17 cellular contexts compared by ENCODE assay signal in the genomic region with DNA sequence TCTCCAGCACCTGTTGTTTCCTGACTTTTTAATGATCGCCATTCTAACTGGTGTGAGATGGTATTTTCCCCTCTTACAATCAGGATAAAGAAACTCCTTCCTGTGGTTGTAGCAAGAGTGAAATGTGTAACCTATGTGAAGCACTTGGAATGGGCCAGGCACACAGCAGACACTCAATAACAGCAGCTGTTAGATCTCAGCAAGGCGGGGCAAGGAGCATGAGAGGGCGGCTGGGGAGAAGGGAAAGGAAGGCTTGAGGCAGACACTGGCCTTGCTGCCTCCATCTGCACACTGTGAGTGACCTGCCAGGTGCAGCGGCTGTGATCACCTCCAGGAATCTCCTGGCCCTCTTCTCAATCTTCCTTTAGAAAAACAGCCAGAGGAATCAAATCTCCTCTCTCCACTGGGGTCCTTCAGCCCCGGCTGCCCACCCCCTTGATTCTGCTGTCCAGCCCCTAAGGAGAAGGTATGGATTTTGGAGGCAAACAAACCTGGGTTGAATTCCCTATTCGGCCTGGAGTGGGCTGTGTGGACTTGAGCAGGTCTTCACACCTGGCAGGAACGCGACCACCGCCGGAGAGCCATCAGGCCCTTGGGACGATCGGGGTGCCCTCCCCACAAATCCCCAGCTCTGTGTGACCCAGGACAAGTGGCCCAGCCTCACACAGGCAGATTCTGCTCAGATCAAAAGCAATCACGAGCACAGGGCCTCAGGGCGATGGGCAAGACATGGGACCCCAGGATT. TPM values are rescaled to one million over a fixed set of nuclear protein-coding genes. Genes with fewer than 3 reads are reported as not detected.
DNase-seq lines count a peak whose midpoint lies in the region; ATAC-seq and TF ChIP-seq lines count a peak whose summit lies in the region.
"Had no signal": no experiment of that assay in that cellular context is flagged by ENCODE, and none has a peak within 500 bp of the region (broad histone marks: within the 10 kb centered on the region; RNA-seq: fewer than 3 reads in every experiment).

No MANE protein-coding gene starts in this region.

- H3K36me3 Mint-ChIP-seq in progenitor cell of endocrine pancreas (ENCODE audit: insufficient read depth): no peaks in the 10 kb centered on the region
- H3K36me3 Mint-ChIP-seq in activated T-cell treated with anti-CD3 and anti-CD28 coated beads, Interleukin-2, amount 50 U/mL, for 4 hours (ENCODE audit: insufficient read depth): no peaks in the 10 kb centered on the region
- H3K36me3 Mint-ChIP-seq: naive thymus-derived CD4-positive, alpha-beta T cell; T-cell had no signal

- peaks cover 0 to 28% (median 14%) of the 10 kb centered on the region in 3 donors for H3K4me1 ChIP-seq in gastroesophageal sphincter
- H3K4me1 ChIP-seq in colonic mucosa: no peaks in the 10 kb centered on the region
- H3K4me1 ChIP-seq: foreskin keratinocyte had no signal

- H3K9ac ChIP-seq in colonic mucosa (ENCODE audit: low read depth in 2 of 2, low read length in 2 of 2): no peak overlapping the region

- H3K27ac ChIP-seq in gastroesophageal sphincter (peak overlapping the region in 3 of 4 donors; percentile 56 to 73 (median 63)), colonic mucosa (no peak overlapping the region)
- H3K27ac ChIP-seq: foreskin keratinocyte had no signal

- ATAC-seq in gastroesophageal sphincter: no peak
- ATAC-seq in activated T-cell treated with anti-CD3 and anti-CD28 coated beads, Interleukin-2, amount 50 U/mL, for 4 hours: no peak
- ATAC-seq: activated CD8-positive, alpha-beta T cell treated with anti-CD3 and anti-CD28 coated beads, Interleukin-2, amount 10 ng/mL, durations not matched to agents 7 days and 5 days; activated naive CD8-positive, alpha-beta T cell treated with anti-CD3 and anti-CD28 coated beads, Interleukin-2, amount 50 U/mL, for 24 hours; naive thymus-derived CD4-positive, alpha-beta T cell; T-cell had no signal

- intact Hi-C loops in colonic mucosa (cut with DNase I): no loop called here

- peaks cover 3% of the 10 kb centered on the region for H3K27me3 Mint-ChIP-seq in progenitor cell of endocrine pancreas
- peaks cover 2% of the 10 kb centered on the region for H3K27me3 Mint-ChIP-seq in activated T-cell treated with anti-CD3 and anti-CD28 coated beads, Interleukin-2, amount 50 U/mL, for 4 hours (ENCODE audit: low read depth)
- H3K27me3 Mint-ChIP-seq: activated naive CD8-positive, alpha-beta T cell treated with anti-CD3 and anti-CD28 coated beads, Interleukin-2, amount 50 U/mL, for 24 hours had no signal

- H3K4me3 ChIP-seq in gastroesophageal sphincter (no peak overlapping the region), colonic mucosa (no peak overlapping the region)
- H3K4me3 ChIP-seq: GM23338 had no signal

- WGBS in gastroesophageal sphincter (ENCODE audit: low coverage in 1 of 2), 2 donors: 79 to 90% methylated on average over 3 to 4 of the region's 14 CpGs

- peaks cover 38% of the 10 kb centered on the region for H3K4me1 Mint-ChIP-seq in progenitor cell of endocrine pancreas (ENCODE audit: low read depth)
- H3K4me1 Mint-ChIP-seq in activated T-cell treated with anti-CD3 and anti-CD28 coated beads, Interleukin-2, amount 50 U/mL, for 4 hours (ENCODE audit: low read depth): no peaks in the 10 kb centered on the region
- H3K4me1 Mint-ChIP-seq: activated naive CD8-positive, alpha-beta T cell treated with anti-CD3 and anti-CD28 coated beads, Interleukin-2, amount 50 U/mL, for 24 hours; central memory CD8-positive, alpha-beta T cell; T-cell had no signal

- H3K36me3 ChIP-seq in gastroesophageal sphincter (no peaks in the 10 kb centered on the region), colonic mucosa (no peaks in the 10 kb centered on the region)

- H3K4me3 Mint-ChIP-seq in progenitor cell of endocrine pancreas (ENCODE audit: low read depth): no peak overlapping the region
- H3K4me3 Mint-ChIP-seq in activated T-cell treated with anti-CD3 and anti-CD28 coated beads, Interleukin-2, amount 50 U/mL, for 4 hours: no peak overlapping the region
- H3K4me3 Mint-ChIP-seq: activated CD8-positive, alpha-beta T cell treated with anti-CD3 and anti-CD28 coated beads, Interleukin-2, amount 10 ng/mL, durations not matched to agents 7 days and 5 days; activated naive CD8-positive, alpha-beta T cell treated with anti-CD3 and anti-CD28 coated beads, Interleukin-2, amount 50 U/mL, for 24 hours; central memory CD8-positive, alpha-beta T cell; GM23338; naive thymus-derived CD4-positive, alpha-beta T cell; T-cell had no signal

- TF ChIP-seq CTCF in gastroesophageal sphincter (IDR thresholded peaks at IDR 0.05) (no peak), progenitor cell of endocrine pancreas (IDR thresholded peaks at IDR 0.05; ENCODE audit: unreplicated experiment) (no peak), colonic mucosa (IDR thresholded peaks at IDR 0.05) (no peak)

- H3K27me3 ChIP-seq in gastroesophageal sphincter (no peaks in the 10 kb centered on the region), colonic mucosa (no peaks in the 10 kb centered on the region)

- no peak for TF ChIP-seq EP300 in gastroesophageal sphincter (IDR thresholded peaks at IDR 0.05)

- DNase-seq in DMS79 treated with DMSO at 0.1 percent for 48 hours (lab: John Stamatoyannopoulos, UW) (peak; percentile 58), NCI-H524 (lab: John Stamatoyannopoulos, UW) (peak; percentile 63 to 82), progenitor cell of endocrine pancreas (ENCODE audit: low spot score, unreplicated experiment) (no peak), amygdala (lab: John Stamatoyannopoulos, UW) (no peak), colonic mucosa (no peak), NCI-H345 treated with DMSO at 0.1 percent for 48 hours (lab: John Stamatoyannopoulos, UW; ENCODE audit: unreplicated experiment) (no peak)
- no peak for DNase-seq in activated T-cell treated with anti-CD3 and anti-CD28 coated beads, Interleukin-2, amount 50 U/mL, for 4 hours
- DNase-seq: activated CD8-positive, alpha-beta T cell treated with anti-CD3 and anti-CD28 coated beads, Interleukin-2, amount 10 ng/mL, durations not matched to agents 7 days and 5 days; activated naive CD8-positive, alpha-beta T cell treated with anti-CD3 and anti-CD28 coated beads, Interleukin-2, amount 50 U/mL, for 24 hours; GDM1; naive thymus-derived CD4-positive, alpha-beta T cell; NCI-H2107; T-cell had no signal

- H3K9me3 Mint-ChIP-seq in progenitor cell of endocrine pancreas (ENCODE audit: low read depth): no peaks in the 10 kb centered on the region
- no peaks in the 10 kb centered on the region for H3K9me3 Mint-ChIP-seq in activated T-cell treated with anti-CD3 and anti-CD28 coated beads, Interleukin-2, amount 50 U/mL, for 4 hours
- H3K9me3 Mint-ChIP-seq: activated naive CD8-positive, alpha-beta T cell treated with anti-CD3 and anti-CD28 coated beads, Interleukin-2, amount 50 U/mL, for 24 hours; central memory CD8-positive, alpha-beta T cell; GM23338; naive thymus-derived CD4-positive, alpha-beta T cell; T-cell had no signal

- no peak for TF ChIP-seq POLR2A in gastroesophageal sphincter (IDR thresholded peaks at IDR 0.05)

- H3K27ac Mint-ChIP-seq in progenitor cell of endocrine pancreas: peak overlapping the region; percentile 68
- H3K27ac Mint-ChIP-seq: activated CD8-positive, alpha-beta T cell treated with anti-CD3 and anti-CD28 coated beads, Interleukin-2, amount 10 ng/mL, durations not matched to agents 7 days and 5 days; activated naive CD8-positive, alpha-beta T cell treated with anti-CD3 and anti-CD28 coated beads, Interleukin-2, amount 50 U/mL, for 24 hours; GM23338; T-cell had no signal

- H3K9me3 ChIP-seq in gastroesophageal sphincter (no peaks in the 10 kb centered on the region), colonic mucosa (no peaks in the 10 kb centered on the region)

RNA-seq across cellular contexts. Expression of gene RPUSD4, which starts 49.0 kb away (rescaled TPM):
- total RNA-seq in gastroesophageal sphincter (10 to 100 TPM; 13.2 to 18.8 (median 14.0) TPM), progenitor cell of endocrine pancreas (41.0 and 44.1 TPM in 2 replicates), colonic mucosa (10 to 100 TPM; 14.4 to 25.1 TPM)
- total RNA-seq in activated T-cell treated with anti-CD3 and anti-CD28 coated beads, Interleukin-2, amount 50 U/mL, for 4 hours: 10 to 100 TPM; 51.0 to 52.0 (median 51.4) TPM

RNA-seq across cellular contexts. Expression of gene FAM118B, which starts 49.1 kb away (rescaled TPM):
- 10 to 100 TPM; 15.5 to 24.0 (median 19.9) TPM for total RNA-seq in gastroesophageal sphincter
- 32.4 and 35.2 TPM in 2 replicates for total RNA-seq in progenitor cell of endocrine pancreas
- 10 to 100 TPM; 15.9 to 18.6 (median 17.0) TPM for total RNA-seq in activated T-cell treated with anti-CD3 and anti-CD28 coated beads, Interleukin-2, amount 50 U/mL, for 4 hours
- 10 to 100 TPM; 57.9 to 58.3 TPM for total RNA-seq in colonic mucosa

Comparison
In these comparisons a context has a peak if more than half of its experiments do, and no peak if none do; other contexts are left out.
1. DNase-seq: peak in DMS79 treated with DMSO at 0.1 percent for 48 hours (single experiment) and NCI-H524 (2 of 2); none in progenitor cell of endocrine pancreas (single experiment), amygdala (0 of 56), activated T-cell treated with anti-CD3 and anti-CD28 coated beads, Interleukin-2, amount 50 U/mL, for 4 hours (single experiment), colonic mucosa (single experiment) and NCI-H345 treated with DMSO at 0.1 percent for 48 hours (single experiment).